In genomic region chr20:40683894-40684268, GRCh38 we compare ENCODE assay signal across 17 cellular contexts. TPM values are rescaled to one million over a fixed set of nuclear protein-coding genes. Genes with fewer than 3 reads are reported as not detected.
DNase-seq lines count a peak whose midpoint lies in the region; ATAC-seq and TF ChIP-seq lines count a peak whose summit lies in the region.
"Had no signal": no experiment of that assay in that cellular context is flagged by ENCODE, and none has a peak within 500 bp of the region (broad histone marks: within the 10 kb centered on the region; RNA-seq: fewer than 3 reads in every experiment).

No MANE protein-coding gene starts in this region.

- peaks cover 56% of the 10 kb centered on the region for H4K20me1 ChIP-seq in neural progenitor cell (ENCODE audit: low read depth)

- H3K9me3 ChIP-seq in left ventricle myocardium inferior (replicated peaks), result no peaks in the 10 kb centered on the region
- H3K9me3 ChIP-seq in gastroesophageal sphincter, result no peaks in the 10 kb centered on the region
- H3K9me3 ChIP-seq in neural progenitor cell (ENCODE audit: low read depth), result no peaks in the 10 kb centered on the region
- no peaks in the 10 kb centered on the region for H3K9me3 ChIP-seq in upper lobe of right lung
- H3K9me3 ChIP-seq: mucosa of descending colon had no signal

- peak overlapping the region; percentile 90 for H3K4me2 ChIP-seq in neural progenitor cell

- H3K9me3 Mint-ChIP-seq in neural progenitor cell, result no peaks in the 10 kb centered on the region
- H3K9me3 Mint-ChIP-seq: activated naive CD8-positive, alpha-beta T cell treated with anti-CD3 and anti-CD28 coated beads, Interleukin-2, amount 50 U/mL, for 24 hours; activated T-cell treated with anti-CD3 and anti-CD28 coated beads, Interleukin-2, amount 50 U/mL, for 4 hours; stimulated activated memory B cell treated with anti-CD40 and anti-IgM and Interleukin-4, amounts not matched to agents 10 μg/mL and 1 μg/mL and 100 μg/mL, for 72 hours; T-helper 1 cell treated with Interleukin-12 subunit alpha and Interleukin-12 subunit beta and Interleukin-4 antibody, amounts not matched to agents 30 μg/mL and 1 μg/mL, for 36 hours had no signal

- ATAC-seq in gastroesophageal sphincter, result no peak
- ATAC-seq in upper lobe of right lung, result no peak
- ATAC-seq in HG03135 (IDR thresholded peaks at IDR 0.05; ENCODE audit: unreplicated experiment), result no peak
- ATAC-seq: activated naive CD8-positive, alpha-beta T cell treated with anti-CD3 and anti-CD28 coated beads, Interleukin-2, amount 50 U/mL, for 24 hours had no signal

- no peaks in the 10 kb centered on the region for H3K79me2 ChIP-seq in neural progenitor cell (ENCODE audit: low read depth)

- peaks cover 24% of the 10 kb centered on the region for H3F3A ChIP-seq in neural progenitor cell (ENCODE audit: low read depth)

- no peak for TF ChIP-seq CTCF in left ventricle myocardium inferior (IDR thresholded peaks at IDR 0.05; ENCODE audit: borderline replicate concordance)
- TF ChIP-seq CTCF in gastroesophageal sphincter (IDR thresholded peaks at IDR 0.05), result no peak
- no peak for TF ChIP-seq CTCF in neural progenitor cell (IDR thresholded peaks at IDR 0.05)
- no peak for TF ChIP-seq CTCF in upper lobe of right lung (IDR thresholded peaks at IDR 0.05)

- intact Hi-C loops in left ventricle myocardium inferior (cut with micrococcal nuclease) (no loop called here), cardiac septum (cut with DNase I) (no loop called here), upper lobe of right lung (cut with DNase I) (no loop called here)

- peaks cover 13% of the 10 kb centered on the region for H3K4me1 Mint-ChIP-seq in neural progenitor cell

- TF ChIP-seq EP300 in gastroesophageal sphincter (IDR thresholded peaks at IDR 0.05), result no peak

- peak overlapping the region; percentile 73 for H3K27ac ChIP-seq in left ventricle myocardium inferior (replicated peaks)
- H3K27ac ChIP-seq in gastroesophageal sphincter, result peak overlapping the region in 3 of 4 donors; percentile 35 to 69 (median 48)
- H3K27ac ChIP-seq in neural progenitor cell, result no peak overlapping the region
- peak overlapping the region; percentile 78 for H3K27ac ChIP-seq in upper lobe of right lung

- no peak overlapping the region for H2AFZ ChIP-seq in neural progenitor cell (replicated peaks)

- no peak for DNase-seq in left ventricle myocardium inferior
- DNase-seq in cardiac septum (ENCODE audit: low spot score), result no peak
- no peak for DNase-seq in neural progenitor cell (ENCODE audit: low spot score)
- DNase-seq in upper lobe of right lung, result no peak
- no peak for DNase-seq in activated gamma-delta T cell treated with Interleukin-2 at 50 U/mL for 16 hours
- no peak for DNase-seq in NOMO-1 treated with DMSO at 0.1 percent for 48 hours (lab: John Stamatoyannopoulos, UW; ENCODE audit: unreplicated experiment)
- DNase-seq: activated CD4-positive, CD25-positive, alpha-beta regulatory T cell treated with anti-CD3 and anti-CD28 coated beads, Interleukin-2, amount 50 U/mL, for 72 hours; activated naive CD8-positive, alpha-beta T cell treated with anti-CD3 and anti-CD28 coated beads, Interleukin-2, amount 50 U/mL, for 24 hours; activated T-cell treated with anti-CD3 and anti-CD28 coated beads, Interleukin-2, amount 50 U/mL, for 4 hours; GDM1; Kasumi-1; mucosa of descending colon; NCI-H187 had no signal

- no peak overlapping the region for H3K9ac ChIP-seq in neural progenitor cell

- H3K4me3 ChIP-seq in left ventricle myocardium inferior (peak overlapping the region; percentile 76), gastroesophageal sphincter (peak overlapping the region in 1 of 2 donors; percentile 73), neural progenitor cell (peak overlapping the region; percentile 49), upper lobe of right lung (peak overlapping the region; percentile 51)
- H3K4me3 ChIP-seq: mucosa of descending colon had no signal

- H3K27ac Mint-ChIP-seq in neural progenitor cell, result no peak overlapping the region
- H3K27ac Mint-ChIP-seq: activated naive CD8-positive, alpha-beta T cell treated with anti-CD3 and anti-CD28 coated beads, Interleukin-2, amount 50 U/mL, for 24 hours; stimulated activated memory B cell treated with anti-CD40 and anti-IgM and Interleukin-4, amounts not matched to agents 10 μg/mL and 1 μg/mL and 100 μg/mL, for 72 hours; T-helper 1 cell treated with Interleukin-12 subunit alpha and Interleukin-12 subunit beta and Interleukin-4 antibody, amounts not matched to agents 30 μg/mL and 1 μg/mL, for 36 hours had no signal

- H3K4me1 ChIP-seq in left ventricle myocardium inferior (peaks cover 51% of the 10 kb centered on the region), gastroesophageal sphincter (peaks cover 0 to 47% (median 4%) of the 10 kb centered on the region in 3 donors), neural progenitor cell (peaks cover 18% of the 10 kb centered on the region), upper lobe of right lung (peaks cover 29% of the 10 kb centered on the region)

- 80% methylated on average over 2 of the region's 9 CpGs; no CpG with 5 or more reads in 1 of the 2 donors for WGBS in gastroesophageal sphincter (ENCODE audit: low coverage in 1 of 2), 2 donors

- H3K27me3 Mint-ChIP-seq in neural progenitor cell (ENCODE audit: insufficient read depth, low read depth), result peaks cover 86% of the 10 kb centered on the region

- TF ChIP-seq POLR2A in gastroesophageal sphincter (IDR thresholded peaks at IDR 0.05), result no peak

- peak overlapping the region; percentile 81 for H3K4me3 Mint-ChIP-seq in neural progenitor cell
- H3K4me3 Mint-ChIP-seq: activated naive CD8-positive, alpha-beta T cell treated with anti-CD3 and anti-CD28 coated beads, Interleukin-2, amount 50 U/mL, for 24 hours; activated T-cell treated with anti-CD3 and anti-CD28 coated beads, Interleukin-2, amount 50 U/mL, for 4 hours; stimulated activated memory B cell treated with anti-CD40 and anti-IgM and Interleukin-4, amounts not matched to agents 10 μg/mL and 1 μg/mL and 100 μg/mL, for 72 hours; T-helper 1 cell treated with Interleukin-12 subunit alpha and Interleukin-12 subunit beta and Interleukin-4 antibody, amounts not matched to agents 30 μg/mL and 1 μg/mL, for 36 hours had no signal

- no peaks in the 10 kb centered on the region for H3K36me3 Mint-ChIP-seq in neural progenitor cell
- H3K36me3 Mint-ChIP-seq: stimulated activated memory B cell treated with anti-CD40 and anti-IgM and Interleukin-4, amounts not matched to agents 10 μg/mL and 1 μg/mL and 100 μg/mL, for 72 hours had no signal

- peaks cover 68% of the 10 kb centered on the region for H3K27me3 ChIP-seq in left ventricle myocardium inferior (ENCODE audit: low read depth)
- H3K27me3 ChIP-seq in gastroesophageal sphincter, result peaks cover 17% of the 10 kb centered on the region
- H3K27me3 ChIP-seq in neural progenitor cell, result peaks cover 100% of the 10 kb centered on the region
- H3K27me3 ChIP-seq in upper lobe of right lung, result no peaks in the 10 kb centered on the region

- H3K36me3 ChIP-seq in left ventricle myocardium inferior, result peaks cover 8% of the 10 kb centered on the region
- no peaks in the 10 kb centered on the region for H3K36me3 ChIP-seq in gastroesophageal sphincter
- no peaks in the 10 kb centered on the region for H3K36me3 ChIP-seq in neural progenitor cell
- H3K36me3 ChIP-seq in upper lobe of right lung, result no peaks in the 10 kb centered on the region

RNA-seq across cellular contexts. Expression of gene MAFB, which starts 5.2 kb away (rescaled TPM):
- total RNA-seq in left ventricle myocardium inferior, result 10.2 TPM
- total RNA-seq in cardiac septum, result 6.8 TPM
- total RNA-seq in gastroesophageal sphincter, result 10 to 100 TPM; 17.0 to 66.9 (median 28.7) TPM
- total RNA-seq in neural progenitor cell (ENCODE audit: low replicate concordance), result 0.64 and 1.3 TPM in 2 replicates
- total RNA-seq in upper lobe of right lung, result 37.3 TPM
